23 cellular contexts compared by ENCODE assay signal in the genomic region with DNA sequence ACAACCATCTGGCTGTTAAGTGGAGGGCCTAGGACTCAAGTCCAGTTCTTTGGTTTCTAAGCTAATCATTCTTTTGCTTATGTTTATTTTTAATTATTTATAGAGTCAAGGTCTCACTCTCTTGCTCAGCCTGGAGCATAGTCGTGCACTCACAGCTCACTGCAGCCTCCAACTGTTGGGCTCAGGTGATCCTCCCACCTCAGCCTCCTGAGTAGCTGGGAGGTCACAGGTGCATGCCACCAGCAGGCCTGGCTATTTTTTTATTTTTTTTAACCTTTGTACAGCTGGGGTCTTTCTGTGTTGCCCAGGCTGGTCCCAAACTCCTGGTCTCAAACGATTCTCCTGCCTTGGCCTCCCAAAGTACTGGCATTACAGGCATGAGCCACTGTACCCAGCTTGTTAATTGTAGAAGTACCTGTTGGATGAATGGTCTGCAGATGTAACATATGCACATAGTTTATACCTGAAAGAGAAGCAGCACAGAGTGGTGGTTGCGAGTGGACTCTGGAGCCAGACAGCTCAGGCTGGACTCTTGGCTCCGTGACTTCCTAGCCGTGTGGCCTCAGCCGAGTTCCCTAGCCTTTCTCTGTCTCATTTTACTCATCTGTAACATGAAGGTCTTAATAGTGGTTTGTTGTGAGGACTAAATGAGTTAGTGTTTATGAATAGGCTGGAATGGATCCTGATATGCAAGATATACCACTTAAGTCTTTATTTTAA.
"Had no signal": no experiment of that assay in that cellular context is flagged by ENCODE, and none has a peak within 500 bp of the region (broad histone marks: within the 10 kb centered on the region; RNA-seq: fewer than 3 reads in every experiment).

No MANE protein-coding gene starts in this region.

- H3K4me3 ChIP-seq: cardiac muscle cell, MG63, PC-9, SK-N-MC had no signal

- DNase-seq: activated CD4-positive, alpha-beta T cell treated with anti-CD3 and anti-CD28 coated beads, Interleukin-2, amount 10 ng/mL, durations not matched to agents 7 days and 5 days; activated CD4-positive, CD25-positive, alpha-beta regulatory T cell; activated CD8-positive, alpha-beta memory T cell treated with anti-CD3 and anti-CD28 coated beads, Interleukin-2, amount 50 U/mL, for 4 hours; activated CD8-positive, alpha-beta T cell treated with anti-CD3 and anti-CD28 coated beads for 36 hours; activated gamma-delta T cell treated with Interleukin-2 at 50 U/mL for 16 hours; activated naive CD4-positive, alpha-beta T cell treated with anti-CD3 and anti-CD28 coated beads, Interleukin-2, amount 10 ng/mL, durations not matched to agents 7 days and 5 days; activated naive CD8-positive, alpha-beta T cell treated with anti-CD3 and anti-CD28 coated beads for 36 hours; activated T-cell treated with anti-CD3 and anti-CD28 coated beads, Interleukin-2, amount 50 U/mL, for 72 hours; brain microvascular endothelial cell; MG63; NCI-H1105; NCI-H1436; NCI-H1694 treated with DMSO at 0.1 percent for 48 hours; NCI-H2029 treated with DMSO at 0.1 percent for 48 hours; NCI-H345; NCI-H510A; NCI-H82; PC-9; T-cell had no signal

- ATAC-seq: activated CD8-positive, alpha-beta T cell treated with anti-CD3 and anti-CD28 coated beads for 36 hours; activated T-cell treated with anti-CD3 and anti-CD28 coated beads, Interleukin-2, amount 50 U/mL, for 72 hours; T-cell had no signal

- H3K27me3 Mint-ChIP-seq: activated CD4-positive, alpha-beta T cell treated with anti-CD3 and anti-CD28 coated beads, Interleukin-2, amount 10 ng/mL, durations not matched to agents 7 days and 5 days; activated CD8-positive, alpha-beta T cell treated with anti-CD3 and anti-CD28 coated beads for 36 hours; activated naive CD4-positive, alpha-beta T cell treated with anti-CD3 and anti-CD28 coated beads, Interleukin-2, amount 10 ng/mL, durations not matched to agents 7 days and 5 days; activated naive CD8-positive, alpha-beta T cell treated with anti-CD3 and anti-CD28 coated beads for 36 hours; T-cell had no signal

- H3K4me2 ChIP-seq: PC-9 had no signal

- H2AFZ ChIP-seq: PC-9 had no signal

- H3K36me3 Mint-ChIP-seq: activated naive CD4-positive, alpha-beta T cell treated with anti-CD3 and anti-CD28 coated beads, Interleukin-2, amount 10 ng/mL, durations not matched to agents 7 days and 5 days; activated naive CD8-positive, alpha-beta T cell treated with anti-CD3 and anti-CD28 coated beads for 36 hours had no signal

- H3K4me1 Mint-ChIP-seq: activated CD4-positive, alpha-beta T cell treated with anti-CD3 and anti-CD28 coated beads, Interleukin-2, amount 10 ng/mL, durations not matched to agents 7 days and 5 days; activated naive CD4-positive, alpha-beta T cell treated with anti-CD3 and anti-CD28 coated beads, Interleukin-2, amount 10 ng/mL, durations not matched to agents 7 days and 5 days had no signal

- H3K27me3 ChIP-seq: brain microvascular endothelial cell, cardiac muscle cell, MG63 had no signal

- H3K36me3 ChIP-seq: brain microvascular endothelial cell, cardiac muscle cell, MG63 had no signal

- H3K9me3 Mint-ChIP-seq: activated CD4-positive, alpha-beta T cell treated with anti-CD3 and anti-CD28 coated beads, Interleukin-2, amount 10 ng/mL, durations not matched to agents 7 days and 5 days; activated CD8-positive, alpha-beta T cell treated with anti-CD3 and anti-CD28 coated beads for 36 hours; activated naive CD4-positive, alpha-beta T cell treated with anti-CD3 and anti-CD28 coated beads, Interleukin-2, amount 10 ng/mL, durations not matched to agents 7 days and 5 days; activated naive CD8-positive, alpha-beta T cell treated with anti-CD3 and anti-CD28 coated beads for 36 hours; activated T-cell treated with anti-CD3 and anti-CD28 coated beads, Interleukin-2, amount 50 U/mL, for 72 hours; activated T-helper 2 cell treated with anti-CD3 and anti-CD28 coated beads, Interferon-gamma antibody, Interleukin-2, Interleukin-4, amounts not matched to agents 10 μg/mL and 5 μg/mL and 100 μg/mL, durations not matched to agents 14 hours and 24 hours and 36 hours; T-cell had no signal

- H3K27ac Mint-ChIP-seq: activated CD4-positive, alpha-beta T cell treated with anti-CD3 and anti-CD28 coated beads, Interleukin-2, amount 10 ng/mL, durations not matched to agents 7 days and 5 days; activated CD8-positive, alpha-beta T cell treated with anti-CD3 and anti-CD28 coated beads for 36 hours; activated naive CD4-positive, alpha-beta T cell treated with anti-CD3 and anti-CD28 coated beads, Interleukin-2, amount 10 ng/mL, durations not matched to agents 7 days and 5 days; activated T-cell treated with anti-CD3 and anti-CD28 coated beads, Interleukin-2, amount 50 U/mL, for 72 hours; activated T-helper 2 cell treated with anti-CD3 and anti-CD28 coated beads, Interferon-gamma antibody, Interleukin-2, Interleukin-4, amounts not matched to agents 10 μg/mL and 5 μg/mL and 100 μg/mL, durations not matched to agents 14 hours and 24 hours and 36 hours; T-cell had no signal

- H3K4me3 Mint-ChIP-seq: activated CD4-positive, alpha-beta T cell treated with anti-CD3 and anti-CD28 coated beads, Interleukin-2, amount 10 ng/mL, durations not matched to agents 7 days and 5 days; activated CD8-positive, alpha-beta T cell treated with anti-CD3 and anti-CD28 coated beads for 36 hours; activated naive CD4-positive, alpha-beta T cell treated with anti-CD3 and anti-CD28 coated beads, Interleukin-2, amount 10 ng/mL, durations not matched to agents 7 days and 5 days; activated naive CD8-positive, alpha-beta T cell treated with anti-CD3 and anti-CD28 coated beads for 36 hours; activated T-cell treated with anti-CD3 and anti-CD28 coated beads, Interleukin-2, amount 50 U/mL, for 72 hours; T-cell had no signal

- H3K27ac ChIP-seq: brain microvascular endothelial cell, cardiac muscle cell, PC-9, SK-N-MC, VCaP had no signal

- H3K9me3 ChIP-seq: MG63 had no signal
